In genomic region chr20:23636908-23637281, GRCh38 we compare ENCODE assay signal across 9 cellular contexts. TPM values are rescaled to one million over a fixed set of nuclear protein-coding genes. Genes with fewer than 3 reads are reported as not detected.
DNase-seq lines count a peak whose midpoint lies in the region; ATAC-seq and TF ChIP-seq lines count a peak whose summit lies in the region.
"Had no signal": no experiment of that assay in that cellular context is flagged by ENCODE, and none has a peak within 500 bp of the region (broad histone marks: within the 10 kb centered on the region; RNA-seq: fewer than 3 reads in every experiment).

No MANE protein-coding gene starts in this region.

- H3K27ac ChIP-seq in mammary epithelial cell (ENCODE audit: insufficient read depth, low read depth, low read length) (peak overlapping the region; percentile 81), mesenchymal stem cell (ENCODE audit: low read length, poor library complexity, severe bottlenecking) (peak overlapping the region; percentile 69), tibial nerve (peak overlapping the region; percentile 95 to 99 (median 97))

- intact Hi-C loops in mammary epithelial cell (cut with micrococcal nuclease): loop anchor here (1.0 to 2.0 kb wide), 2 partner anchors 8 to 14 kb away; no protein-coding TSS in a partner anchor

- no peak overlapping the region for H4K91ac ChIP-seq in mesenchymal stem cell (ENCODE audit: low read length)

- CTCF ChIA-PET in mammary epithelial cell (lab: Charles Lee; ENCODE audit: low non-redundant PET): no interaction called here

- H3K9me3 ChIP-seq in mammary epithelial cell (replicated peaks; ENCODE audit: insufficient read depth, low read length) (no peaks in the 10 kb centered on the region), mesenchymal stem cell (ENCODE audit: control insufficient read depth, low read length) (no peaks in the 10 kb centered on the region), tibial nerve (no peaks in the 10 kb centered on the region)

- H3K36me3 ChIP-seq in mammary epithelial cell (ENCODE audit: insufficient read depth, low read length) (peaks cover 9% of the 10 kb centered on the region), mesenchymal stem cell (ENCODE audit: control insufficient read depth in 1 of 2, insufficient read depth in 2 of 2, low read depth in 1 of 2, low read length in 2 of 2) (peaks cover 31 to 44% of the 10 kb centered on the region in 2 experiments), tibial nerve (peaks cover 0 to 35% (median 0%) of the 10 kb centered on the region in 3 donors)

- TF ChIP-seq EP300 in tibial nerve (IDR thresholded peaks at IDR 0.05): no peak

- H3K79me1 ChIP-seq in mesenchymal stem cell (replicated peaks; ENCODE audit: low read length, poor library complexity, severe bottlenecking): peaks cover 14% of the 10 kb centered on the region

- peak overlapping the region; percentile 77 to 78 (median 78) for H3K4me3 ChIP-seq in mammary epithelial cell (replicated peaks in 1 of 3; ENCODE audit: insufficient read depth in 1 of 3, low read depth in 2 of 3, low read length in 3 of 3)
- H3K4me3 ChIP-seq in mesenchymal stem cell (ENCODE audit: insufficient read depth in 1 of 2, low read depth in 1 of 2, low read length in 2 of 2): peak overlapping the region; percentile 92 to 95
- peak overlapping the region; percentile 72 to 99 (median 96) for H3K4me3 ChIP-seq in tibial nerve

- H4K8ac ChIP-seq in mesenchymal stem cell (ENCODE audit: low read length): no peak overlapping the region

- H4K20me1 ChIP-seq in mammary epithelial cell (ENCODE audit: insufficient read depth, low read length): no peaks in the 10 kb centered on the region

- H2AK5ac ChIP-seq in mesenchymal stem cell (ENCODE audit: low read length, severe bottlenecking): no peak overlapping the region

- H3K4me1 Mint-ChIP-seq in activated T-cell treated with anti-CD3 and anti-CD28 coated beads, Interleukin-2, amount 50 U/mL, for 24 hours (ENCODE audit: low read depth): peaks cover 5% of the 10 kb centered on the region

- no peak overlapping the region for H3K27ac Mint-ChIP-seq in activated T-cell treated with anti-CD3 and anti-CD28 coated beads, Interleukin-2, amount 50 U/mL, for 24 hours

- dilution Hi-C loops in mammary epithelial cell (cut with HindIII; ENCODE audit: low sequenced_read_pairs): no loop called here

- no peak overlapping the region for H2BK120ac ChIP-seq in mesenchymal stem cell (ENCODE audit: low read depth, low read length)

- no peak for ATAC-seq in GM18909 (IDR thresholded peaks at IDR 0.05; ENCODE audit: poor library complexity, unreplicated experiment)

- H3K4me2 ChIP-seq in mammary epithelial cell (ENCODE audit: insufficient read depth, low read depth, low read length) (peak overlapping the region; percentile 86), mesenchymal stem cell (ENCODE audit: low read length, poor library complexity, severe bottlenecking) (peak overlapping the region; percentile 84)

- H3K79me2 ChIP-seq in mammary epithelial cell (ENCODE audit: insufficient read depth, low read length): peaks cover 35% of the 10 kb centered on the region

- no peaks in the 10 kb centered on the region for H3K36me3 Mint-ChIP-seq in activated T-cell treated with anti-CD3 and anti-CD28 coated beads, Interleukin-2, amount 50 U/mL, for 24 hours (ENCODE audit: low read depth)

- peaks cover 28% of the 10 kb centered on the region for H3K27me3 Mint-ChIP-seq in activated T-cell treated with anti-CD3 and anti-CD28 coated beads, Interleukin-2, amount 50 U/mL, for 24 hours

- BruUV-seq in mammary epithelial cell (replicated peaks; lab: Mats Ljungman, UMichigan): no TSS peak

- peak overlapping the region; percentile 21 for H3K4me3 Mint-ChIP-seq in activated T-cell treated with anti-CD3 and anti-CD28 coated beads, Interleukin-2, amount 50 U/mL, for 24 hours

- H2BK15ac ChIP-seq in mesenchymal stem cell (ENCODE audit: low read depth, poor library complexity, severe bottlenecking): no peak overlapping the region

- 42% methylated on average over 4 of the region's 4 CpGs for WGBS in mammary epithelial cell (ENCODE audit: low coverage, missing lambda C conversion rate)
- 18% methylated on average over 3 of the region's 4 CpGs for WGBS in mesenchymal stem cell
- 8 to 10% methylated on average over 4 of the region's 4 CpGs for WGBS in tibial nerve, 2 donors

- H3K27me3 ChIP-seq in mammary epithelial cell (ENCODE audit: insufficient read depth, low read length): no peaks in the 10 kb centered on the region
- no peaks in the 10 kb centered on the region for H3K27me3 ChIP-seq in mesenchymal stem cell (ENCODE audit: control insufficient read depth in 1 of 2, insufficient read depth in 1 of 2, low read length in 2 of 2)
- no peaks in the 10 kb centered on the region for H3K27me3 ChIP-seq in tibial nerve

- TF ChIP-seq POLR2A in tibial nerve (IDR thresholded peaks at IDR 0.05): no peak

- in situ Hi-C loops in mammary epithelial cell (cut with MboI; ENCODE audit: low sequenced_read_pairs in 2 of 2): loop anchor here in 1 of 2 donors (25.0 kb wide), 1 partner anchor 1250 kb away; no protein-coding TSS in a partner anchor

- H3K23ac ChIP-seq in mesenchymal stem cell (ENCODE audit: low read length in 2 of 2): no peak overlapping the region

- peak overlapping the region; percentile 100 for H3K18ac ChIP-seq in mesenchymal stem cell (ENCODE audit: low read depth in 1 of 2, low read length in 2 of 2)

- no peak overlapping the region for H2BK12ac ChIP-seq in mesenchymal stem cell (ENCODE audit: low read length in 2 of 2)

- DNase-seq in activated T-cell treated with anti-CD3 and anti-CD28 coated beads, Interleukin-2, amount 50 U/mL, for 24 hours: no peak
- DNase-seq in activated T-cell treated with anti-CD3 and anti-CD28 coated beads for 4 hours (no peak), mammary epithelial cell (no peak), mesenchymal stem cell (no peak), tibial nerve (ENCODE audit: low spot score in 2 of 2) (no peak), NCI-H69 (lab: John Stamatoyannopoulos, UW) (no peak)
- no peak for DNase-seq in stimulated activated CD4-positive, alpha-beta T cell treated with anti-CD3 and anti-CD28 coated beads, Interleukin-2, amount 100 ng/mL, for 24 hours
- DNase-seq: SIG-M5 had no signal

- TF ChIP-seq CTCF in mammary epithelial cell (conservative IDR thresholded peaks at IDR 0.05 in 1 of 2, IDR thresholded peaks at IDR 0.05 in 1 of 2; ENCODE audit: extremely low read depth in 1 of 2, insufficient read depth in 1 of 2, low read depth in 1 of 2, low read length in 2 of 2) (no peak), tibial nerve (IDR thresholded peaks at IDR 0.05) (no peak)

- peak overlapping the region; percentile 88 for H3K9ac ChIP-seq in mammary epithelial cell (ENCODE audit: insufficient read depth, low read length)
- H3K9ac ChIP-seq in mesenchymal stem cell (ENCODE audit: low read length): peak overlapping the region; percentile 92

- no peaks in the 10 kb centered on the region for H3K9me3 Mint-ChIP-seq in activated T-cell treated with anti-CD3 and anti-CD28 coated beads, Interleukin-2, amount 50 U/mL, for 24 hours

- peaks cover 35% of the 10 kb centered on the region for H3K4me1 ChIP-seq in mammary epithelial cell (ENCODE audit: insufficient read depth, low read length)
- peaks cover 59% of the 10 kb centered on the region for H3K4me1 ChIP-seq in mesenchymal stem cell (ENCODE audit: control insufficient read depth, insufficient read depth, low read depth, low read length)
- H3K4me1 ChIP-seq in tibial nerve: peaks cover 0 to 68% (median 11%) of the 10 kb centered on the region in 4 donors

- peak overlapping the region; percentile 70 for H2AFZ ChIP-seq in mammary epithelial cell (ENCODE audit: low read depth, low read length)
- H2AFZ ChIP-seq in mesenchymal stem cell (ENCODE audit: low read depth, low read length): no peak overlapping the region

- peak overlapping the region; percentile 97 for H2BK5ac ChIP-seq in mesenchymal stem cell (ENCODE audit: low read depth, low read length, poor library complexity, severe bottlenecking)

- peak overlapping the region in 1 of 2 experiments; percentile 94 for H3K14ac ChIP-seq in mesenchymal stem cell (ENCODE audit: low read length in 2 of 2)

- H3K4ac ChIP-seq in mesenchymal stem cell (ENCODE audit: low read depth in 1 of 2, low read length in 2 of 2): peak overlapping the region in 1 of 2 experiments; percentile 90

RNA-seq across cellular contexts. Expression of gene CST3, which starts 0.9 kb away (rescaled TPM):
- total RNA-seq in mammary epithelial cell (100 to 1,000 TPM; 158 to 380 TPM), tibial nerve (1,000 to 10,000 TPM in 3 of 4 donors, 100 to 1,000 TPM in 1; 870 to 2,325 (median 1,540) TPM)
- 340 TPM for polyA plus RNA-seq in mammary epithelial cell
- 272 TPM for polyA minus RNA-seq in mammary epithelial cell
- 817 TPM for polyA plus RNA-seq in mesenchymal stem cell (2013, experiment 1 of 2)
- polyA plus RNA-seq in mesenchymal stem cell (2013, experiment 2 of 2): 846 TPM

RNA-seq across cellular contexts. Expression of gene CST9, which starts 31.2 kb away (rescaled TPM):
- not detected for total RNA-seq in mammary epithelial cell
- not detected for polyA plus RNA-seq in mammary epithelial cell
- not detected for polyA minus RNA-seq in mammary epithelial cell
- not detected for polyA plus RNA-seq in mesenchymal stem cell (2013, experiment 1 of 2)
- polyA plus RNA-seq in mesenchymal stem cell (2013, experiment 2 of 2): not detected
- under 1 TPM in 1 of 4 donors, not detected in 3; 0.44 TPM for total RNA-seq in tibial nerve

RNA-seq across cellular contexts. Expression of gene CST4, which starts 51.9 kb away (rescaled TPM):
- total RNA-seq in mammary epithelial cell (not detected), tibial nerve (not detected)
- polyA plus RNA-seq in mammary epithelial cell: not detected
- polyA minus RNA-seq in mammary epithelial cell: not detected
- polyA plus RNA-seq in mesenchymal stem cell (2013, experiment 1 of 2): not detected
- 0.18 TPM for polyA plus RNA-seq in mesenchymal stem cell (2013, experiment 2 of 2)
